Comparison of ENCODE assay signal across 13 cellular contexts in the genomic region with DNA sequence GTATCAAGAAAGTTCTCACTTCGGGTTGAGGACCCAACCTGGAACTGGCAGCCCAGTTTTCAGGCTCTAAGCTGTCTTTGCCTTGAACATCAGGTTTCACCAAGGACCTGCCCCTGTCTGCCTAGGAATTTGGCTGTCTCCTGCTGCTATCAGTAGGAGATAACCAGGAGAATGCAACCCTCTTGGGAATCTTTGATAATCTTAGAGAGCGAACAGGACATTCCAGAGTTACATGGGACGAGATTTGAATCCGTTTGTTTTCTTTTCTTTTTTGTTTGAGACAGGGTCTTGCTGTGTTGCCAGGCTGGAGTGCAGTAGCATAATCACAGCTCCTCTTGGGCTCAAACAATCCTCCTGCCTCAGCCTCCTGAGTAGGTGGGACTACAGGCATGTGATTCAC. TPM values are rescaled to one million over a fixed set of nuclear protein-coding genes. Genes with fewer than 3 reads are reported as not detected.
DNase-seq lines count a peak whose midpoint lies in the region; ATAC-seq, FAIRE-seq and TF ChIP-seq lines count a peak whose summit lies in the region.
"Had no signal": no experiment of that assay in that cellular context is flagged by ENCODE, and none has a peak within 500 bp of the region (broad histone marks: within the 10 kb centered on the region; RNA-seq: fewer than 3 reads in every experiment).

No MANE protein-coding gene starts in this region.

- peak overlapping the region; percentile 14 for H3K4me3 Mint-ChIP-seq in astrocyte (ENCODE audit: unreplicated experiment)
- no peak overlapping the region for H3K4me3 Mint-ChIP-seq in stimulated activated effector memory CD8-positive, alpha-beta T cell treated with anti-CD3 and anti-CD28 coated beads, Interleukin-12 subunit alpha, Interleukin-12 subunit beta, amount 100 ng/mL, for 72 hours

- peak; percentile 20 for ATAC-seq in Right ventricle myocardium superior (ENCODE audit: poor library complexity)
- ATAC-seq in Right ventricle myocardium inferior, result no peak
- no peak for ATAC-seq in stimulated activated effector memory CD8-positive, alpha-beta T cell treated with anti-CD3 and anti-CD28 coated beads, Interleukin-12 subunit alpha, Interleukin-12 subunit beta, amount 100 ng/mL, for 72 hours

- FAIRE-seq in astrocyte (lab: Jason Lieb, UNC), result no peak
- FAIRE-seq: GM18507 had no signal

- no peaks in the 10 kb centered on the region for H3K36me3 ChIP-seq in astrocyte (ENCODE audit: insufficient read depth, low read length)
- H3K36me3 ChIP-seq in right atrium auricular region, result no peaks in the 10 kb centered on the region
- no peaks in the 10 kb centered on the region for H3K36me3 ChIP-seq in BE2C
- H3K36me3 ChIP-seq in esophagus squamous epithelium, result no peaks in the 10 kb centered on the region
- H3K36me3 ChIP-seq: HAP-1 had no signal

- H3K27me3 ChIP-seq in astrocyte (ENCODE audit: insufficient read depth, low read length) (no peaks in the 10 kb centered on the region), right atrium auricular region (no peaks in the 10 kb centered on the region), BE2C (no peaks in the 10 kb centered on the region), esophagus squamous epithelium (no peaks in the 10 kb centered on the region)
- H3K27me3 ChIP-seq: BLaER1 had no signal

- no peaks in the 10 kb centered on the region for H3K9me3 Mint-ChIP-seq in astrocyte (ENCODE audit: unreplicated experiment)
- no peaks in the 10 kb centered on the region for H3K9me3 Mint-ChIP-seq in stimulated activated effector memory CD8-positive, alpha-beta T cell treated with anti-CD3 and anti-CD28 coated beads, Interleukin-12 subunit alpha, Interleukin-12 subunit beta, amount 100 ng/mL, for 72 hours

- 88 to 89% methylated on average over 4 of the region's 4 CpGs for WGBS in esophagus squamous epithelium, 2 donors

- H4K20me1 ChIP-seq in astrocyte (ENCODE audit: insufficient read depth, low read length), result no peaks in the 10 kb centered on the region
- H4K20me1 ChIP-seq: BLaER1 had no signal

- TF ChIP-seq CTCF in astrocyte (IDR thresholded peaks at IDR 0.05; ENCODE audit: insufficient read depth, low read depth, low read length), result no peak
- no peak for TF ChIP-seq CTCF in right atrium auricular region (IDR thresholded peaks at IDR 0.05)
- TF ChIP-seq CTCF in BE2C (IDR thresholded peaks at IDR 0.05; ENCODE audit: low read depth, low read length), result no peak
- no peak for TF ChIP-seq CTCF in esophagus squamous epithelium (IDR thresholded peaks at IDR 0.05)

- no peaks in the 10 kb centered on the region for H3K4me1 ChIP-seq in astrocyte (ENCODE audit: insufficient read depth, low read length)
- peaks cover 0 to 24% of the 10 kb centered on the region in 2 donors for H3K4me1 ChIP-seq in right atrium auricular region
- H3K4me1 ChIP-seq in BE2C, result no peaks in the 10 kb centered on the region; the same call in 1 of the 2 replicates
- H3K4me1 ChIP-seq in esophagus squamous epithelium, result no peaks in the 10 kb centered on the region
- H3K4me1 ChIP-seq: BLaER1 had no signal

- intact Hi-C loops in Right ventricle myocardium superior (cut with DNase I) (no loop called here), Right ventricle myocardium inferior (cut with DNase I) (loop anchor here (5.0 kb wide), 1 partner anchor 44 kb away; no protein-coding TSS in a partner anchor), esophagus squamous epithelium (cut with DNase I) (no loop called here)

- no peak overlapping the region for H3K9ac ChIP-seq in astrocyte (ENCODE audit: low read length)
- H3K9ac ChIP-seq: BLaER1 had no signal

- H3K27ac Mint-ChIP-seq in astrocyte (ENCODE audit: unreplicated experiment), result no peak overlapping the region
- peak overlapping the region; percentile 20 for H3K27ac Mint-ChIP-seq in stimulated activated effector memory CD8-positive, alpha-beta T cell treated with anti-CD3 and anti-CD28 coated beads, Interleukin-12 subunit alpha, Interleukin-12 subunit beta, amount 100 ng/mL, for 72 hours

- no peaks in the 10 kb centered on the region for H3K4me1 Mint-ChIP-seq in astrocyte (ENCODE audit: low read depth, unreplicated experiment)
- peaks cover 16% of the 10 kb centered on the region for H3K4me1 Mint-ChIP-seq in stimulated activated effector memory CD8-positive, alpha-beta T cell treated with anti-CD3 and anti-CD28 coated beads, Interleukin-12 subunit alpha, Interleukin-12 subunit beta, amount 100 ng/mL, for 72 hours

- H3K9me3 ChIP-seq in astrocyte (ENCODE audit: insufficient read depth, low read depth, low read length) (no peaks in the 10 kb centered on the region), right atrium auricular region (no peaks in the 10 kb centered on the region), BE2C (no peaks in the 10 kb centered on the region), esophagus squamous epithelium (no peaks in the 10 kb centered on the region)
- H3K9me3 ChIP-seq: HAP-1 had no signal

- H3K4me2 ChIP-seq in astrocyte (ENCODE audit: low read length), result no peak overlapping the region
- H3K4me2 ChIP-seq: BLaER1 had no signal

- TF ChIP-seq POLR2A in esophagus squamous epithelium (IDR thresholded peaks at IDR 0.05), result no peak

- no peak for DNase-seq in Right ventricle myocardium superior
- no peak for DNase-seq in Right ventricle myocardium inferior (ENCODE audit: missing footprints)
- DNase-seq in astrocyte (ENCODE audit: low read depth), result no peak
- no peak for DNase-seq in right atrium auricular region (ENCODE audit: low spot score)
- DNase-seq in stimulated activated effector memory CD8-positive, alpha-beta T cell treated with anti-CD3 and anti-CD28 coated beads, Interleukin-12 subunit alpha, Interleukin-12 subunit beta, amount 100 ng/mL, for 72 hours (ENCODE audit: low spot score in 2 of 2), result no peak
- no peak for DNase-seq in BE2C
- DNase-seq in esophagus squamous epithelium (lab: John Stamatoyannopoulos, UW), result no peak
- DNase-seq in DMS79 treated with DMSO at 0.1 percent for 48 hours (lab: John Stamatoyannopoulos, UW), result no peak
- DNase-seq: DMS53 had no signal

- no peaks in the 10 kb centered on the region for H3K79me2 ChIP-seq in astrocyte (ENCODE audit: insufficient read depth, low read length)

- H3K4me3 ChIP-seq in astrocyte (ENCODE audit: insufficient read depth, low read depth, low read length), result no peak overlapping the region
- H3K4me3 ChIP-seq in right atrium auricular region, result no peak overlapping the region
- H3K4me3 ChIP-seq in BE2C (ENCODE audit: low read depth, low read length), result no peak overlapping the region
- no peak overlapping the region for H3K4me3 ChIP-seq in esophagus squamous epithelium
- H3K4me3 ChIP-seq: BLaER1, HAP-1 had no signal

- H3K36me3 Mint-ChIP-seq in astrocyte (ENCODE audit: low read depth, unreplicated experiment), result peaks cover 3% of the 10 kb centered on the region
- H3K36me3 Mint-ChIP-seq in stimulated activated effector memory CD8-positive, alpha-beta T cell treated with anti-CD3 and anti-CD28 coated beads, Interleukin-12 subunit alpha, Interleukin-12 subunit beta, amount 100 ng/mL, for 72 hours, result no peaks in the 10 kb centered on the region

- no peak overlapping the region for H2AFZ ChIP-seq in astrocyte (ENCODE audit: low read depth, low read length)

- peaks cover 2% of the 10 kb centered on the region for H3K27me3 Mint-ChIP-seq in astrocyte (ENCODE audit: low read depth, unreplicated experiment)

- no peak overlapping the region for H3K27ac ChIP-seq in astrocyte (ENCODE audit: low read depth, low read length)
- H3K27ac ChIP-seq in right atrium auricular region, result peak overlapping the region; percentile 82 to 87
- H3K27ac ChIP-seq in esophagus squamous epithelium, result no peak overlapping the region
- H3K27ac ChIP-seq: 22Rv1, BLaER1 had no signal

RNA-seq across cellular contexts. Expression of gene EIF1B, which starts 18.0 kb away (rescaled TPM):
- total RNA-seq in Right ventricle myocardium superior (339 TPM), Right ventricle myocardium inferior (327 TPM), astrocyte (59.3 and 62.5 TPM in 2 replicates), right atrium auricular region (100 to 1,000 TPM in 1 of 2 donors, 10 to 100 TPM in 1; 63.9 to 131 TPM), esophagus squamous epithelium (10 to 100 TPM in 2 of 4 donors, 1 to 10 TPM in 2; 6.7 to 22.1 (median 9.3) TPM)
- polyA plus RNA-seq in BE2C (2012; ENCODE audit: insufficient read depth, insufficient read length, low read depth), result 29.7 TPM

Comparison
In these comparisons a context has a peak if more than half of its experiments do, and no peak if none do; other contexts are left out.
1. H3K27ac ChIP-seq: peak in right atrium auricular region (2 of 2); none in astrocyte (single experiment) and esophagus squamous epithelium (0 of 4).